Comparison of ENCODE assay signal across 16 cellular contexts in the genomic region with DNA sequence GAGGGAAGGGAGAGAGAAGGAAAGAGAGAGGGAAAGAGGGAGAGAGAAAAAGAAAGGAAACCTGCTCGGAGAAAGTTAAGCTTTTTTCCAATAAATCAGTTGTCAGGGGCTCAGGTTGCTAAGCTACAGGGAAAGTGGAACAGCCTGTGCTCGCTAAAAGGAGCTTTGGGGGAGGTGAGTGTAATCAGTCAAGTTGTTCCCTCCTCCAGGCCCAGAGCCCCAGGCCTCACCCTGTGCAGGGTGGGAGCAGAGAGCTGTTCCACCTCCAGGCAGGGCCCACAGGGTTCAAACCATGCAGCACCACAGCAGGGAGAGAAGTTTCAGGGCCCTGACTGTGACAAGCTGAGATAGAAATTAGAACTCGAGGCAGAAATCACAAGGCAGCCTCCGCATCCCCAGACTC. TPM values are rescaled to one million over a fixed set of nuclear protein-coding genes. Genes with fewer than 3 reads are reported as not detected.
DNase-seq lines count a peak whose midpoint lies in the region; ATAC-seq and TF ChIP-seq lines count a peak whose summit lies in the region.
"Had no signal": no experiment of that assay in that cellular context is flagged by ENCODE, and none has a peak within 500 bp of the region (broad histone marks: within the 10 kb centered on the region; RNA-seq: fewer than 3 reads in every experiment).

No MANE protein-coding gene starts in this region.

- peak overlapping the region in 1 of 3 experiments; percentile 62; a peak in 3 of 7 replicates for H3K27ac Mint-ChIP-seq in H9
- no peak overlapping the region for H3K27ac Mint-ChIP-seq in WTC11
- peak overlapping the region; percentile 90 for H3K27ac Mint-ChIP-seq in progenitor cell of endocrine pancreas
- H3K27ac Mint-ChIP-seq: B cell had no signal

- H3K9me3 ChIP-seq in H9 (ENCODE audit: control insufficient read depth, low read depth, low read length) (no peaks in the 10 kb centered on the region), tibial artery (no peaks in the 10 kb centered on the region)
- H3K9me3 ChIP-seq: tibial nerve had no signal

- H3K56ac ChIP-seq in H9 (ENCODE audit: insufficient read length, low read depth, low read length) = no peak overlapping the region

- no peaks in the 10 kb centered on the region for H3K79me2 ChIP-seq in H9 (ENCODE audit: insufficient read depth, low read length)

- H3K4me2 ChIP-seq in H9 (ENCODE audit: insufficient read depth, insufficient read length, low read length) = no peak overlapping the region

- H2BK120ac ChIP-seq in H9 (ENCODE audit: low read depth, low read length, poor library complexity, severe bottlenecking) = no peak overlapping the region

- H3K4me3 Mint-ChIP-seq in H9 (no peak overlapping the region), WTC11 (no peak overlapping the region), progenitor cell of endocrine pancreas (ENCODE audit: low read depth) (peak overlapping the region; percentile 7)
- H3K4me3 Mint-ChIP-seq: B cell had no signal

- intact Hi-C loops in tibial artery (cut with DNase I; ENCODE audit: low total_unique reads) = no loop called here

- no peaks in the 10 kb centered on the region for H3K27me3 ChIP-seq in H9 (ENCODE audit: insufficient read depth, low read length)
- H3K27me3 ChIP-seq in layer of hippocampus (ENCODE audit: control insufficient read depth, insufficient read depth, low read length) = no peaks in the 10 kb centered on the region
- H3K27me3 ChIP-seq in tibial artery = no peaks in the 10 kb centered on the region
- H3K27me3 ChIP-seq: tibial nerve had no signal

- CTCF ChIA-PET in WTC11 (lab: Charles Lee) = interaction anchor here (0.7 to 1.7 kb wide), 5 partner anchors 24 to 257 kb away, joined by 3 to 6 read pairs (median 4); no protein-coding TSS in a partner anchor

- H3K27me3 Mint-ChIP-seq in H9 (ENCODE audit: low read depth) (no peaks in the 10 kb centered on the region; the same call in 1 of the 2 replicates), WTC11 (ENCODE audit: low read depth) (no peaks in the 10 kb centered on the region; the same call in 1 of the 2 replicates), progenitor cell of endocrine pancreas (no peaks in the 10 kb centered on the region)

- no peak overlapping the region for H3K9ac ChIP-seq in H9 (ENCODE audit: extremely low read depth, insufficient read length, low read length)

- H4K91ac ChIP-seq in H9 (ENCODE audit: insufficient read length, low read depth, low read length) = no peak overlapping the region

- H2AFZ ChIP-seq in H9 (ENCODE audit: low read length) = peak overlapping the region; percentile 33

- no peak overlapping the region for H3T11ph ChIP-seq in H9 (ENCODE audit: low read length)

- no peaks in the 10 kb centered on the region for H3K4me1 ChIP-seq in H9 (ENCODE audit: insufficient read depth, low read length)
- peaks cover 0 to 15% (median 6%) of the 10 kb centered on the region in 4 donors for H3K4me1 ChIP-seq in tibial artery

- no peak overlapping the region for H4K8ac ChIP-seq in H9 (replicated peaks; ENCODE audit: insufficient read length, low read depth, low read length)

- TF ChIP-seq CTCF in H9 (conservative IDR thresholded peaks at IDR 0.05) (no peak), WTC11 (IDR thresholded peaks at IDR 0.05) (no peak), progenitor cell of endocrine pancreas (IDR thresholded peaks at IDR 0.05; ENCODE audit: unreplicated experiment) (no peak), tibial artery (IDR thresholded peaks at IDR 0.05) (no peak)

- no peaks in the 10 kb centered on the region for H4K20me1 ChIP-seq in H9 (ENCODE audit: control insufficient read depth, insufficient read depth, insufficient read length)

- H3K9me3 Mint-ChIP-seq in H9 (no peaks in the 10 kb centered on the region), WTC11 (no peaks in the 10 kb centered on the region), progenitor cell of endocrine pancreas (ENCODE audit: low read depth) (no peaks in the 10 kb centered on the region)

- no peak overlapping the region for H2BK5ac ChIP-seq in H9 (ENCODE audit: insufficient read length, low read length)

- no peak for DNase-seq in H9
- DNase-seq in WTC11 (ENCODE audit: low spot score) = no peak
- no peak for DNase-seq in progenitor cell of endocrine pancreas (ENCODE audit: low spot score, unreplicated experiment)
- DNase-seq in NCI-H2029 (lab: John Stamatoyannopoulos, UW) = no peak
- DNase-seq in tibial artery = no peak
- no peak for DNase-seq in NCI-H2107 treated with DMSO at 0.1 percent for 48 hours (lab: John Stamatoyannopoulos, UW; ENCODE audit: unreplicated experiment)
- DNase-seq: dermis blood vessel endothelial cell, NCI-H1048, NCI-H446 had no signal

- WGBS in H9 (ENCODE audit: extremely low coverage, insufficient read length, low lambda C conversion rate) = no CpG with 5 or more reads among the region's 4 CpGs

- no peaks in the 10 kb centered on the region for H3K79me1 ChIP-seq in H9 (ENCODE audit: insufficient read depth, low read depth, low read length, poor library complexity, severe bottlenecking)

- 0 out of 2 replicates have a peak overlapping the region, but pooled peaks have one; percentile 3 for H3K14ac ChIP-seq in H9 (ENCODE audit: insufficient read depth, low read length)

- H3K36me3 Mint-ChIP-seq in H9 (ENCODE audit: insufficient read depth in 1 of 3, low read depth in 3 of 3) (no peaks in the 10 kb centered on the region), WTC11 (no peaks in the 10 kb centered on the region), progenitor cell of endocrine pancreas (ENCODE audit: insufficient read depth) (no peaks in the 10 kb centered on the region)

- H3K18ac ChIP-seq in H9 (ENCODE audit: insufficient read length, low read depth, low read length) = peak overlapping the region; percentile 45

- H3K27ac ChIP-seq in H9 (ENCODE audit: insufficient read length, low read depth, low read length) (no peak overlapping the region), layer of hippocampus (ENCODE audit: low read depth, low read length) (peak overlapping the region; percentile 67), tibial artery (no peak overlapping the region)
- H3K27ac ChIP-seq: tibial nerve had no signal

- H2BK20ac ChIP-seq in H9 (ENCODE audit: low read depth, low read length, poor library complexity, severe bottlenecking) = no peak overlapping the region

- H3K23ac ChIP-seq in H9 (ENCODE audit: insufficient read length, low read depth, low read length) = no peak overlapping the region

- ATAC-seq in WTC11 = peak; percentile 63
- ATAC-seq in GM21723 (IDR thresholded peaks at IDR 0.05; ENCODE audit: unreplicated experiment) = no peak
- ATAC-seq: activated CD4-positive, CD25-positive, alpha-beta regulatory T cell treated with anti-CD3 and anti-CD28 coated beads, Interleukin-2, amount 50 U/mL, for 24 hours; HepG2 had no signal

- H3K4me3 ChIP-seq in tibial artery = no peak overlapping the region
- H3K4me3 ChIP-seq: lung, tibial nerve had no signal

- H3K23me2 ChIP-seq in H9 (ENCODE audit: insufficient read length, low read depth, low read length, poor library complexity, severe bottlenecking) = no peaks in the 10 kb centered on the region

- H3K4me1 Mint-ChIP-seq in H9 (peaks cover 18 to 27% of the 10 kb centered on the region in 2 experiments), WTC11 (peaks cover 14% of the 10 kb centered on the region), progenitor cell of endocrine pancreas (ENCODE audit: low read depth) (peaks cover 25% of the 10 kb centered on the region)
- H3K4me1 Mint-ChIP-seq: B cell had no signal

- H2BK12ac ChIP-seq in H9 (ENCODE audit: insufficient read length, low read depth, low read length) = no peak overlapping the region

- no peak overlapping the region for H2BK15ac ChIP-seq in H9 (ENCODE audit: low read depth, low read length)

- H4K5ac ChIP-seq in H9 (ENCODE audit: insufficient read length, low read depth, low read length) = no peak overlapping the region

- no peaks in the 10 kb centered on the region for H3K36me3 ChIP-seq in tibial artery
- H3K36me3 ChIP-seq: tibial nerve had no signal

- POLR2A ChIA-PET in WTC11 (lab: Charles Lee) = interaction anchor here (0.5 to 1.2 kb wide), 4 partner anchors 57 to 1880 kb away, joined by 3 read pairs; a partner anchor contains a TSS

- H2AK5ac ChIP-seq in H9 (ENCODE audit: insufficient read length, low read length) = no peak overlapping the region

- no peak overlapping the region; the same call in 1 of the 2 replicates for H3K4ac ChIP-seq in H9 (ENCODE audit: low read depth, low read length)

TF ChIP-seq in WTC11, 78 proteins besides CTCF, POLR2A, EP300 and RAD21 (continues in another document):
- TF ChIP-seq ZBTB21 (CRISPR knock-in tag; IDR thresholded peaks at IDR 0.05; ENCODE audit: borderline replicate concordance) = no peak
- no peak for TF ChIP-seq MXD4 (CRISPR knock-in tag; IDR thresholded peaks at IDR 0.05; ENCODE audit: borderline replicate concordance)
- TF ChIP-seq NFATC4 (CRISPR knock-in tag; IDR thresholded peaks at IDR 0.05) = no peak
- TF ChIP-seq, protein P1, sequence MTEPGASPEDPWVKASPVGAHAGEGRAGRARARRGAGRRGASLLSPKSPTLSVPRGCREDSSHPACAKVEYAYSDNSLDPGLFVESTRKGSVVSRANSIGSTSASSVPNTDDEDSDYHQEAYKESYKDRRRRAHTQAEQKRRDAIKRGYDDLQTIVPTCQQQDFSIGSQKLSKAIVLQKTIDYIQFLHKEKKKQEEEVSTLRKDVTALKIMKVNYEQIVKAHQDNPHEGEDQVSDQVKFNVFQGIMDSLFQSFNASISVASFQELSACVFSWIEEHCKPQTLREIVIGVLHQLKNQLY (CRISPR knock-in tag; IDR thresholded peaks at IDR 0.05) = no peak
- no peak for TF ChIP-seq FOXP1 (CRISPR knock-in tag; IDR thresholded peaks at IDR 0.05; ENCODE audit: borderline replicate concordance)
- no peak for TF ChIP-seq ETV6 (CRISPR knock-in tag; IDR thresholded peaks at IDR 0.05)
- no peak for TF ChIP-seq CREM (CRISPR knock-in tag; IDR thresholded peaks at IDR 0.05)
- TF ChIP-seq, protein P2, sequence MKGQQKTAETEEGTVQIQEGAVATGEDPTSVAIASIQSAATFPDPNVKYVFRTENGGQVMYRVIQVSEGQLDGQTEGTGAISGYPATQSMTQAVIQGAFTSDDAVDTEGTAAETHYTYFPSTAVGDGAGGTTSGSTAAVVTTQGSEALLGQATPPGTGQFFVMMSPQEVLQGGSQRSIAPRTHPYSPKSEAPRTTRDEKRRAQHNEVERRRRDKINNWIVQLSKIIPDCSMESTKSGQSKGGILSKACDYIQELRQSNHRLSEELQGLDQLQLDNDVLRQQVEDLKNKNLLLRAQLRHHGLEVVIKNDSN (CRISPR knock-in tag; IDR thresholded peaks at IDR 0.05) = no peak
- TF ChIP-seq IRF2 (CRISPR knock-in tag; IDR thresholded peaks at IDR 0.05; ENCODE audit: borderline replicate concordance, low read depth) = no peak
- no peak for TF ChIP-seq MYBL2 (CRISPR knock-in tag; IDR thresholded peaks at IDR 0.05)
- TF ChIP-seq ZNF671 (CRISPR knock-in tag; IDR thresholded peaks at IDR 0.05) = no peak

RNA-seq across cellular contexts. Expression of a gene that starts 56.4 kb away (rescaled TPM):
- 183 and 184 TPM in 2 replicates for total RNA-seq in H9 (2021)
- 122 to 133 TPM (median 124 TPM) in 3 replicates for total RNA-seq in WTC11 (2021)
- 192 and 193 TPM in 2 replicates for total RNA-seq in progenitor cell of endocrine pancreas
